In genomic region chr3:186965141-186965879, GRCh38 we compare ENCODE assay signal across 10 cellular contexts. TPM values are rescaled to one million over a fixed set of nuclear protein-coding genes. Genes with fewer than 3 reads are reported as not detected.
DNase-seq lines count a peak whose midpoint lies in the region; ATAC-seq and TF ChIP-seq lines count a peak whose summit lies in the region.
"Had no signal": no experiment of that assay in that cellular context is flagged by ENCODE, and none has a peak within 500 bp of the region (broad histone marks: within the 10 kb centered on the region; RNA-seq: fewer than 3 reads in every experiment).

No MANE protein-coding gene starts in this region.

- no peaks in the 10 kb centered on the region for H3K9me3 Mint-ChIP-seq in activated naive CD4-positive, alpha-beta T cell treated with anti-CD3 and anti-CD28 coated beads for 36 hours

- no peak for TF ChIP-seq POLR2A in heart left ventricle (IDR thresholded peaks at IDR 0.05)

- WGBS in heart left ventricle, 4 donors, result 53 to 72% (median 59%) methylated on average over 10 of the region's 10 CpGs

- no peak overlapping the region for H3K4me3 Mint-ChIP-seq in activated naive CD4-positive, alpha-beta T cell treated with anti-CD3 and anti-CD28 coated beads for 36 hours

- peak; percentile 12 for DNase-seq in activated naive CD4-positive, alpha-beta T cell treated with anti-CD3 and anti-CD28 coated beads for 36 hours
- DNase-seq in activated naive CD4-positive, alpha-beta T cell treated with anti-CD3 and anti-CD28 coated beads, Interleukin-2, amount 50 U/mL, for 16 hours, result no peak
- DNase-seq in HT1080 (ENCODE audit: low read depth) (peak; percentile 42), heart left ventricle (no peak), tibial artery (peak in 1 of 2 donors; percentile 49), KBM-7 (no peak), cortex of kidney (lab: John Stamatoyannopoulos, UW) (no peak)
- DNase-seq: erythroblast, NCI-H446 treated with DMSO at 0.1 percent for 48 hours had no signal

- H3K27me3 Mint-ChIP-seq in activated naive CD4-positive, alpha-beta T cell treated with anti-CD3 and anti-CD28 coated beads for 36 hours (ENCODE audit: low read depth), result no peaks in the 10 kb centered on the region

- no peaks in the 10 kb centered on the region for H3K9me3 ChIP-seq in heart left ventricle
- no peaks in the 10 kb centered on the region for H3K9me3 ChIP-seq in tibial artery

- CTCF ChIA-PET in activated naive CD4-positive, alpha-beta T cell treated with anti-CD3 and anti-CD28 coated beads for 36 hours (lab: Charles Lee), result interaction anchor here (1.3 kb wide), 1 partner anchor 32 kb away, joined by 3 read pairs; no protein-coding TSS in a partner anchor

- peak in 2 of 4 donors; percentile 24 to 41 for ATAC-seq in heart left ventricle
- no peak for ATAC-seq in HG03342 (IDR thresholded peaks at IDR 0.05; ENCODE audit: unreplicated experiment)

- H3K27me3 ChIP-seq in heart left ventricle (no peaks in the 10 kb centered on the region), tibial artery (no peaks in the 10 kb centered on the region)

- H3K4me1 Mint-ChIP-seq in activated naive CD4-positive, alpha-beta T cell treated with anti-CD3 and anti-CD28 coated beads for 36 hours (ENCODE audit: low read depth), result peaks cover 33% of the 10 kb centered on the region

- peaks cover 30% of the 10 kb centered on the region for H3K36me3 Mint-ChIP-seq in activated naive CD4-positive, alpha-beta T cell treated with anti-CD3 and anti-CD28 coated beads for 36 hours (ENCODE audit: low read depth)

- intact Hi-C loops in activated naive CD4-positive, alpha-beta T cell treated with anti-CD3 and anti-CD28 coated beads for 36 hours (cut with micrococcal nuclease), result no loop called here
- intact Hi-C loops in heart left ventricle (cut with DNase I), result no loop called here
- intact Hi-C loops in tibial artery (cut with DNase I; ENCODE audit: low total_unique reads), result no loop called here

- TF ChIP-seq CTCF in heart left ventricle (IDR thresholded peaks at IDR 0.05) (no peak), tibial artery (IDR thresholded peaks at IDR 0.05) (no peak)

- peaks cover 0 to 22% (median 5%) of the 10 kb centered on the region in 9 donors for H3K36me3 ChIP-seq in heart left ventricle
- peaks cover 0 to 30% (median 0%) of the 10 kb centered on the region in 3 donors for H3K36me3 ChIP-seq in tibial artery

- H3K4me3 ChIP-seq in heart left ventricle (no peak overlapping the region), tibial artery (no peak overlapping the region)

- in situ Hi-C loops in KBM-7 (cut with MboI; ENCODE audit: low pct_unique_long_range_greater_than_20kb, low sequenced_read_pairs), result no loop called here

- H3K27ac ChIP-seq in heart left ventricle, result peak overlapping the region; percentile 8 to 78 (median 66)
- H3K27ac ChIP-seq in tibial artery, result peak overlapping the region; percentile 64 to 72

- H3K27ac Mint-ChIP-seq in activated naive CD4-positive, alpha-beta T cell treated with anti-CD3 and anti-CD28 coated beads for 36 hours, result no peak overlapping the region

- H3K4me1 ChIP-seq in heart left ventricle, result peaks cover 7 to 86% (median 60%) of the 10 kb centered on the region in 12 donors
- peaks cover 0 to 72% (median 28%) of the 10 kb centered on the region in 4 donors for H3K4me1 ChIP-seq in tibial artery

RNA-seq across cellular contexts. Expression of gene ST6GAL1, which starts 35.0 kb away (rescaled TPM):
- 10 to 100 TPM; 76.2 to 78.0 TPM for total RNA-seq in activated naive CD4-positive, alpha-beta T cell treated with anti-CD3 and anti-CD28 coated beads for 36 hours
- 6.1 and 6.8 TPM in 2 replicates for total RNA-seq in HT1080 (2014; rRNA removed; shearing (Covaris generic))
- 7.7 and 7.9 TPM in 2 replicates for polyA plus RNA-seq in HT1080 (2015; cell fraction: cytosol; rRNA removed)
- 9.6 and 10.4 TPM in 2 replicates for polyA plus RNA-seq in HT1080 (2015; cell fraction: nucleus; rRNA removed)
- total RNA-seq in heart left ventricle, result 100 to 1,000 TPM in 1 of 9 donors, 10 to 100 TPM in 8; 56.2 to 120 (median 72.5) TPM
- 10 to 100 TPM; 19.4 to 69.9 TPM for polyA plus RNA-seq in heart left ventricle

Comparison
In these comparisons a context has a peak if more than half of its experiments do, and no peak if none do; other contexts are left out.
1. DNase-seq: peak in activated naive CD4-positive, alpha-beta T cell treated with anti-CD3 and anti-CD28 coated beads for 36 hours (single experiment) and HT1080 (single experiment); none in activated naive CD4-positive, alpha-beta T cell treated with anti-CD3 and anti-CD28 coated beads, Interleukin-2, amount 50 U/mL, for 16 hours (single experiment), heart left ventricle (0 of 5), KBM-7 (single experiment) and cortex of kidney (single experiment).